ENCODE assay signal across 8 cellular contexts in genomic region chr16:88686062-88686438, GRCh38. TPM values are rescaled to one million over a fixed set of nuclear protein-coding genes. Genes with fewer than 3 reads are reported as not detected.
DNase-seq lines count a peak whose midpoint lies in the region; ATAC-seq and TF ChIP-seq lines count a peak whose summit lies in the region.

No MANE protein-coding gene starts in this region.

- H3K27me3 ChIP-seq in A673 (replicated peaks; ENCODE audit: insufficient read depth, low read depth, low read length, poor library complexity): no peaks in the 10 kb centered on the region

- CTCF ChIA-PET in A673 (lab: Charles Lee): no interaction called here

- no TSS peak for BruUV-seq in A673 (replicated peaks; lab: Mats Ljungman, UMichigan)

- peak; percentile 2 for ATAC-seq in GM18868 (IDR thresholded peaks at IDR 0.05; ENCODE audit: unreplicated experiment)
- peak; percentile 51 for ATAC-seq in left ventricle myocardium superior

- H3K4me3 ChIP-seq in A673 (ENCODE audit: low read depth, low read length, poor library complexity, severe bottlenecking) (peak overlapping the region; percentile 53), skin epidermis (peak overlapping the region; percentile 40 to 58 (median 51))

- H3K9me3 ChIP-seq in A673 (ENCODE audit: low read depth, low read length, poor library complexity, severe bottlenecking): no peaks in the 10 kb centered on the region

- DNase-seq in A673 (ENCODE audit: low spot score) (no peak), HT-29 (ENCODE audit: low spot score) (peak; percentile 27), left ventricle myocardium superior (peak; percentile 51), DMS114 treated with DMSO at 0.1 percent for 48 hours (lab: John Stamatoyannopoulos, UW; ENCODE audit: unreplicated experiment) (no peak), SKM-1 treated with dmso at 0.1 percent for 144 hours (lab: John Stamatoyannopoulos, UW; ENCODE audit: unreplicated experiment) (no peak)
- DNase-seq in activated CD8-positive, alpha-beta memory T cell treated with anti-CD3 and anti-CD28 coated beads, Interleukin-2, amount 50 U/mL, for 48 hours: peak; percentile 74

- H3K36me3 ChIP-seq in A673 (ENCODE audit: insufficient read depth, low read length, poor library complexity, severe bottlenecking): no peaks in the 10 kb centered on the region

- intact Hi-C loops in A673 (cut with micrococcal nuclease; ENCODE audit: unreplicated experiment) (no loop called here), left ventricle myocardium superior (cut with micrococcal nuclease) (no loop called here)

- POLR2A ChIA-PET in A673 (lab: Charles Lee; ENCODE audit: low non-redundant PET): no interaction called here

- H3K4me1 ChIP-seq in A673 (ENCODE audit: insufficient read depth, low read length, poor library complexity, severe bottlenecking): peaks cover 6% of the 10 kb centered on the region

- no peak overlapping the region for H3K27ac ChIP-seq in A673 (ENCODE audit: low read depth, low read length, poor library complexity, severe bottlenecking)
- peak overlapping the region in 16 of 21 experiments; percentile 12 to 84 (median 70) for H3K27ac ChIP-seq in skin epidermis

- no peak for TF ChIP-seq CTCF in A673 (conservative IDR thresholded peaks at IDR 0.05; ENCODE audit: low read depth, low read length)

RNA-seq across cellular contexts. Expression of gene SNAI3, which starts 0.3 kb away (rescaled TPM):
- not detected in 2 replicates for total RNA-seq in A673 (2021)
- total RNA-seq in HT-29 (2014; rRNA removed; shearing (Covaris generic)): 1.2 and 1.7 TPM in 2 replicates
- total RNA-seq in left ventricle myocardium superior: 3.8 TPM

RNA-seq across cellular contexts. Expression of gene RNF166, which starts 20.2 kb away (rescaled TPM):
- 32.3 and 36.3 TPM in 2 replicates for total RNA-seq in A673 (2021)
- 44.6 and 49.8 TPM in 2 replicates for total RNA-seq in HT-29 (2014; rRNA removed; shearing (Covaris generic))
- total RNA-seq in left ventricle myocardium superior: 16.2 TPM

RNA-seq across cellular contexts. Expression of gene CTU2, which starts 20.3 kb away (rescaled TPM):
- total RNA-seq in A673 (2021) (45.0 and 47.5 TPM in 2 replicates), left ventricle myocardium superior (22.7 TPM)
- total RNA-seq in HT-29 (2014; rRNA removed; shearing (Covaris generic)): 38.4 and 44.5 TPM in 2 replicates

RNA-seq across cellular contexts. Expression of gene MVD, which starts 23.2 kb away (rescaled TPM):
- 127 and 131 TPM in 2 replicates for total RNA-seq in A673 (2021)
- 100 and 109 TPM in 2 replicates for total RNA-seq in HT-29 (2014; rRNA removed; shearing (Covaris generic))
- 23.9 TPM for total RNA-seq in left ventricle myocardium superior

RNA-seq across cellular contexts. Expression of gene CYBA, which starts 35.2 kb away (rescaled TPM):
- total RNA-seq in A673 (2021) (44.7 and 53.6 TPM in 2 replicates), left ventricle myocardium superior (48.6 TPM)
- total RNA-seq in HT-29 (2014; rRNA removed; shearing (Covaris generic)): 1,584 and 1,604 TPM in 2 replicates

Comparison
In these comparisons a context has a peak if more than half of its experiments do, and no peak if none do; other contexts are left out.
1. DNase-seq: peak in HT-29 (single experiment), activated CD8-positive, alpha-beta memory T cell treated with anti-CD3 and anti-CD28 coated beads, Interleukin-2, amount 50 U/mL, for 48 hours (single experiment) and left ventricle myocardium superior (single experiment); none in A673 (single experiment), DMS114 treated with DMSO at 0.1 percent for 48 hours (single experiment) and SKM-1 treated with dmso at 0.1 percent for 144 hours (single experiment).